ENCODE assay signal across 9 cellular contexts in the genomic region with DNA sequence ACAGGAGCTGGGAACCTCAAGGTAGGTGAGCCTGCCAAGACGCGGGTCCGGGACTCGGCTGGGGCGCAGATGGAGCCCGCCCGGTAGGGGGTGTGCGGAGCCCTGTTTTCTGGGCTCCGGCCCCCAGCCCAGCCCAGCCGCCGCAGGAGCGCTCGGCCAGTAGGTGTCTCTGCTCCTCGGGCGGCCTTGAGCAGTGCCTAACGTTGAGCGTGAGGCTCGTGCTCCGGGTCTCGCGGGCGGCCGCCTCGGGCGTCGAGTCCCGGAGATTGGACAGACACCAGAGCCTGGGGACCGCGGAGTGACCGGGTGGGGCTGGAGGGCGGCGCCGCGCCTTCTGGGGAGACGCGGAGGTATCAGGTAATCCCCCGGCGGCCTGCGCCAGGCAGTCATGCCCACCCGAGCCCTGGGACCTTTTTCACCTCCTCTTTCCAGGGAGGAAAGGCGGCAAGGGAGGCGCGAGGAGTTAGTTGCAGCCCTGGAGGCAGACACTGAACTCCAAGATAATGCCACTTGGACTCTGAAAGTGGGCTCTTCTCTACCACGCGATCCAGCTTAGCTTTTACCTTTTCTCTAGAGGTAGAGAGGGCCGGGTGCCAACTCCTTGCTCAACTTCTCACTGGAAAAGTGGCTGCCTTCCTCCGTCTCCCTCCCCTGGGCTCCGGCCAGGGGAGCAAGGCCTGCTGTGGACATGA. TPM values are rescaled to one million over a fixed set of nuclear protein-coding genes. Genes with fewer than 3 reads are reported as not detected.
DNase-seq lines count a peak whose midpoint lies in the region; ATAC-seq and TF ChIP-seq lines count a peak whose summit lies in the region.
"Had no signal": no experiment of that assay in that cellular context is flagged by ENCODE, and none has a peak within 500 bp of the region (broad histone marks: within the 10 kb centered on the region; RNA-seq: fewer than 3 reads in every experiment).

No MANE protein-coding gene starts in this region.

- no peaks in the 10 kb centered on the region for H4K20me1 ChIP-seq in GM23248 (ENCODE audit: insufficient read depth)

- no peak for TF ChIP-seq POLR2A in thyroid gland (IDR thresholded peaks at IDR 0.05)

- no peaks in the 10 kb centered on the region for H3K9me2 ChIP-seq in GM23248 (ENCODE audit: insufficient read depth)

- H3K9me3 Mint-ChIP-seq in naive thymus-derived CD4-positive, alpha-beta T cell = no peaks in the 10 kb centered on the region

- no peaks in the 10 kb centered on the region for H3K36me3 ChIP-seq in GM23248 (ENCODE audit: low read depth)
- H3K36me3 ChIP-seq in naive thymus-derived CD4-positive, alpha-beta T cell (ENCODE audit: control insufficient read depth in 2 of 3, insufficient read depth in 3 of 3, low read length in 3 of 3) = no peaks in the 10 kb centered on the region
- H3K36me3 ChIP-seq in thyroid gland = no peaks in the 10 kb centered on the region

- DNase-seq in GM23248 (peak; percentile 54), fibroblast of gingiva (ENCODE audit: low read depth) (peak; percentile 9), thyroid gland (peak; percentile 81 to 82), MV-4-11 (lab: John Stamatoyannopoulos, UW) (no peak)
- DNase-seq in activated CD8-positive, alpha-beta memory T cell treated with anti-CD3 and anti-CD28 coated beads, Interleukin-2, amount 50 U/mL, for 48 hours = peak; percentile 77
- peak in 8 of 9 donors; percentile 10 to 47 (median 24) for DNase-seq in naive thymus-derived CD4-positive, alpha-beta T cell

- H3K27me3 ChIP-seq in GM23248 (replicated peaks; ENCODE audit: insufficient read depth) = peaks cover 40% of the 10 kb centered on the region
- H3K27me3 ChIP-seq in naive thymus-derived CD4-positive, alpha-beta T cell (ENCODE audit: control insufficient read depth in 2 of 2, insufficient read depth in 2 of 2, low read length in 2 of 2) = peaks cover 0 to 4% of the 10 kb centered on the region in 2 donors
- H3K27me3 ChIP-seq in thyroid gland = no peaks in the 10 kb centered on the region

- peaks cover 11 to 28% (median 14%) of the 10 kb centered on the region in 5 donors for H3K27me3 Mint-ChIP-seq in naive thymus-derived CD4-positive, alpha-beta T cell

- no peak overlapping the region for H3K9ac ChIP-seq in GM23248

- H3K4me1 Mint-ChIP-seq in naive thymus-derived CD4-positive, alpha-beta T cell = peaks cover 0 to 6% (median 5%) of the 10 kb centered on the region in 7 donors

- H3F3A ChIP-seq in GM23248 (ENCODE audit: insufficient read depth) = no peaks in the 10 kb centered on the region

- intact Hi-C loops in naive thymus-derived CD4-positive, alpha-beta T cell (cut with micrococcal nuclease) = loop anchor here in 1 of 2 donors (1.0 to 2.0 kb wide), 2 partner anchors 9 to 750 kb away; partner anchors contain the start of gene MAP9
- intact Hi-C loops in thyroid gland (cut with DNase I) = loop anchor here (10.0 kb wide), 1 partner anchor 148 kb away; no protein-coding TSS in a partner anchor

- no peaks in the 10 kb centered on the region for H3K9me3 ChIP-seq in GM23248 (ENCODE audit: low read depth)
- H3K9me3 ChIP-seq in naive thymus-derived CD4-positive, alpha-beta T cell (ENCODE audit: control insufficient read depth in 2 of 3, low read length in 3 of 3) = no peaks in the 10 kb centered on the region
- no peaks in the 10 kb centered on the region for H3K9me3 ChIP-seq in thyroid gland

- no peak overlapping the region for H3K4me2 ChIP-seq in GM23248 (ENCODE audit: unreplicated experiment)

- 10% methylated on average over 39 to 46 of the region's 48 CpGs for WGBS in GM23248 (ENCODE audit: low coverage in 1 of 2, low lambda C conversion rate in 2 of 2, missing lambda C conversion rate in 2 of 2), 2 experiments
- WGBS in thyroid gland, 2 donors = 2 to 14% methylated on average over 9 to 19 of the region's 48 CpGs

- TF ChIP-seq CTCF in GM12873 (IDR thresholded peaks at IDR 0.05; ENCODE audit: insufficient read depth, low read depth, low read length, missing control alignments) (peak; percentile 76), LNCAP (IDR thresholded peaks at IDR 0.05) (peak; percentile 75), thyroid gland (IDR thresholded peaks at IDR 0.05) (peak; percentile 48 to 75 (median 54))

- H3K4me3 Mint-ChIP-seq in naive thymus-derived CD4-positive, alpha-beta T cell = peak overlapping the region in 4 of 10 donors; percentile 41 to 58 (median 50)

- H3K79me2 ChIP-seq in GM23248 (ENCODE audit: insufficient read depth) = no peaks in the 10 kb centered on the region

- no peak overlapping the region for H3K27ac ChIP-seq in GM23248
- H3K27ac ChIP-seq in naive thymus-derived CD4-positive, alpha-beta T cell (ENCODE audit: low read depth, low read length) = no peak overlapping the region
- peak overlapping the region in 1 of 3 donors; percentile 53 for H3K27ac ChIP-seq in thyroid gland

- peak overlapping the region; percentile 46 for H2AFZ ChIP-seq in GM23248

- peak overlapping the region; percentile 42; the same call in 1 of the 2 replicates for H3K4me3 ChIP-seq in GM23248
- H3K4me3 ChIP-seq in naive thymus-derived CD4-positive, alpha-beta T cell (ENCODE audit: low read length) = peak overlapping the region; percentile 37
- peak overlapping the region in 2 of 3 donors; percentile 3 to 33 for H3K4me3 ChIP-seq in thyroid gland (replicated peaks in 1 of 3)

- H3K27ac Mint-ChIP-seq in naive thymus-derived CD4-positive, alpha-beta T cell = no peak overlapping the region

- CTCF ChIA-PET in naive thymus-derived CD4-positive, alpha-beta T cell (lab: Charles Lee) = no interaction called here

- ATAC-seq in naive thymus-derived CD4-positive, alpha-beta T cell = peak; percentile 87

- H3K4me1 ChIP-seq in GM23248 (ENCODE audit: insufficient read depth) (no peaks in the 10 kb centered on the region), thyroid gland (peaks cover 3 to 6% of the 10 kb centered on the region in 2 donors)
- no peaks in the 10 kb centered on the region for H3K4me1 ChIP-seq in naive thymus-derived CD4-positive, alpha-beta T cell (ENCODE audit: control insufficient read depth in 2 of 2, insufficient read depth in 2 of 2, low read length in 2 of 2)

- POLR2A ChIA-PET in naive thymus-derived CD4-positive, alpha-beta T cell (lab: Charles Lee) = no interaction called here

- in situ Hi-C loops in GM23248 (cut with MboI) = no loop called here

- no peaks in the 10 kb centered on the region for H3K36me3 Mint-ChIP-seq in naive thymus-derived CD4-positive, alpha-beta T cell

RNA-seq across cellular contexts. Expression of gene FGG, which starts 14.5 kb away (rescaled TPM):
- total RNA-seq in GM23248 (2014; rRNA removed; shearing (Covaris generic)) = not detected in 2 replicates
- polyA plus RNA-seq in GM23248 (2016; fragmentation: Nextera tagmentation; extraction: Ambion mirVana) = not detected in 2 replicates
- not detected for total RNA-seq in naive thymus-derived CD4-positive, alpha-beta T cell
- not detected for polyA plus RNA-seq in naive thymus-derived CD4-positive, alpha-beta T cell
- not detected for total RNA-seq in thyroid gland
- total RNA-seq: dermis microvascular lymphatic vessel endothelial cell had no signal

RNA-seq across cellular contexts. Expression of gene FGA, which starts 36.4 kb away (rescaled TPM):
- total RNA-seq in GM23248 (2014; rRNA removed; shearing (Covaris generic)) = not detected in 2 replicates
- not detected in 2 replicates for polyA plus RNA-seq in GM23248 (2016; fragmentation: Nextera tagmentation; extraction: Ambion mirVana)
- not detected for total RNA-seq in naive thymus-derived CD4-positive, alpha-beta T cell
- not detected for polyA plus RNA-seq in naive thymus-derived CD4-positive, alpha-beta T cell
- total RNA-seq in thyroid gland = not detected
- total RNA-seq: dermis microvascular lymphatic vessel endothelial cell had no signal
